In genomic region chr2:3172265-3172935, GRCh38 we compare ENCODE assay signal across 18 cellular contexts.
DNase-seq lines count a peak whose midpoint lies in the region; TF ChIP-seq lines count a peak whose summit lies in the region.
"Had no signal": no experiment of that assay in that cellular context is flagged by ENCODE, and none has a peak within 500 bp of the region (broad histone marks: within the 10 kb centered on the region; RNA-seq: fewer than 3 reads in every experiment).

No MANE protein-coding gene starts in this region.

- H3K9ac ChIP-seq in smooth muscle cell (ENCODE audit: low read depth): no peak overlapping the region

- H3F3A ChIP-seq in smooth muscle cell (ENCODE audit: low read depth): peaks cover 10% of the 10 kb centered on the region

- H3K27me3 ChIP-seq in smooth muscle cell (ENCODE audit: low read depth): no peaks in the 10 kb centered on the region

- no peak overlapping the region for H3K4me3 ChIP-seq in smooth muscle cell

- no peak overlapping the region for H3K4me2 ChIP-seq in smooth muscle cell

- no peak for TF ChIP-seq CTCF in smooth muscle cell (IDR thresholded peaks at IDR 0.05; ENCODE audit: borderline replicate concordance, insufficient read depth, poor library complexity, severe bottlenecking)

- H3K79me2 ChIP-seq in smooth muscle cell (ENCODE audit: low read depth): no peaks in the 10 kb centered on the region

- DNase-seq in NCI-H748 (lab: John Stamatoyannopoulos, UW; ENCODE audit: unreplicated experiment) (peak; percentile 58), NCI-H748 treated with DMSO at 0.1 percent for 48 hours (lab: John Stamatoyannopoulos, UW) (no peak), NCI-H2171 (lab: John Stamatoyannopoulos, UW) (peak; percentile 81), epithelial cell of prostate (ENCODE audit: low read depth, low spot score) (peak; percentile 69), smooth muscle cell (lab: John Stamatoyannopoulos, UW; ENCODE audit: unreplicated experiment) (no peak), T-helper 2 cell (no peak), NOMO-1 treated with DMSO at 0.1 percent for 48 hours (lab: John Stamatoyannopoulos, UW; ENCODE audit: unreplicated experiment) (no peak), hypothalamus (lab: John Stamatoyannopoulos, UW) (no peak)
- DNase-seq: activated CD4-positive, alpha-beta memory T cell treated with anti-CD3 and anti-CD28 coated beads for 36 hours; activated naive CD4-positive, alpha-beta T cell treated with anti-CD3 and anti-CD28 coated beads, Interleukin-2, amount 10 ng/mL, durations not matched to agents 7 days and 5 days; Caco-2; H7; hippocampal formation; mesendoderm; natural killer cell; NCI-H1930; stimulated activated CD4-positive, alpha-beta T cell treated with anti-CD3 and anti-CD28 coated beads, Interleukin-4, amount 100 ng/mL, for 1 hour; T-helper 17 cell had no signal

- peaks cover 6% of the 10 kb centered on the region for H3K4me1 ChIP-seq in smooth muscle cell (ENCODE audit: low read depth)

- 72% methylated on average over 18 of the region's 18 CpGs for WGBS in smooth muscle cell (ENCODE audit: low lambda C conversion rate)

- H3K36me3 ChIP-seq in smooth muscle cell (ENCODE audit: low read depth): no peaks in the 10 kb centered on the region

- H3K9me3 ChIP-seq in smooth muscle cell (replicated peaks; ENCODE audit: low read depth): no peaks in the 10 kb centered on the region
- H3K9me3 ChIP-seq: Caco-2 had no signal

- H2AFZ ChIP-seq in smooth muscle cell (ENCODE audit: low read depth): no peak overlapping the region

- peak overlapping the region; percentile 31 for H3K27ac ChIP-seq in epithelial cell of prostate
- H3K27ac ChIP-seq in smooth muscle cell (ENCODE audit: low read depth): peak overlapping the region; percentile 19

- H4K20me1 ChIP-seq in smooth muscle cell (ENCODE audit: low read depth): no peaks in the 10 kb centered on the region

Comparison
In these comparisons a context has a peak if more than half of its experiments do, and no peak if none do; other contexts are left out.
1. DNase-seq: peak in NCI-H748 (single experiment), NCI-H2171 (single experiment) and epithelial cell of prostate (single experiment); none in NCI-H748 treated with DMSO at 0.1 percent for 48 hours (single experiment), smooth muscle cell (single experiment), T-helper 2 cell (0 of 5), NOMO-1 treated with DMSO at 0.1 percent for 48 hours (single experiment) and hypothalamus (0 of 51).